ENCODE assay signal across 19 cellular contexts in genomic region chr11:87445002-87445401, GRCh38.
A peak's percentile ranks its signal among the peaks of the same experiment; 100 is the strongest.
DNase-seq lines count a peak whose midpoint lies in the region; ATAC-seq lines count a peak whose summit lies in the region.
"Had no signal": no experiment of that assay in that cellular context is flagged by ENCODE, and none has a peak within 500 bp of the region (broad histone marks: within the 10 kb centered on the region; RNA-seq: fewer than 3 reads in every experiment).

No MANE protein-coding gene starts in this region.

- H3K27me3 Mint-ChIP-seq in stimulated activated naive B cell treated with anti-CD40 and anti-IgM and Interleukin-4, amounts not matched to agents 10 μg/mL and 1 μg/mL and 100 μg/mL, for 72 hours, result peaks cover 5 to 6% of the 10 kb centered on the region in 2 donors
- H3K27me3 Mint-ChIP-seq: activated B cell treated with CpG ODN at 0.5 μM for 24 hours had no signal

- H3K27me3 ChIP-seq in SJSA1 (replicated peaks) (no peaks in the 10 kb centered on the region), skeletal muscle satellite cell (ENCODE audit: control insufficient read depth, insufficient read depth, low read length) (no peaks in the 10 kb centered on the region)
- H3K27me3 ChIP-seq: BE2C, dorsolateral prefrontal cortex, neural progenitor cell, spleen had no signal

- peak overlapping the region; percentile 6 for H3K9ac ChIP-seq in skeletal muscle satellite cell (ENCODE audit: low read depth, low read length)
- H3K9ac ChIP-seq: neural progenitor cell had no signal

- no peaks in the 10 kb centered on the region for H3K9me3 Mint-ChIP-seq in stimulated activated naive B cell treated with anti-CD40 and anti-IgM and Interleukin-4, amounts not matched to agents 10 μg/mL and 1 μg/mL and 100 μg/mL, for 72 hours
- H3K9me3 Mint-ChIP-seq: activated B cell treated with CpG ODN at 0.5 μM for 24 hours; activated CD8-positive, alpha-beta T cell treated with anti-CD3 and anti-CD28 coated beads for 36 hours; activated naive CD4-positive, alpha-beta T cell treated with anti-CD3 and anti-CD28 coated beads, Interleukin-2, amount 50 U/mL, for 72 hours; H9; neural progenitor cell had no signal

- no peak overlapping the region for H3K4me2 ChIP-seq in skeletal muscle satellite cell (ENCODE audit: low read length)
- H3K4me2 ChIP-seq: neural progenitor cell had no signal

- no peaks in the 10 kb centered on the region for H3K36me3 ChIP-seq in SJSA1
- no peaks in the 10 kb centered on the region for H3K36me3 ChIP-seq in skeletal muscle satellite cell (ENCODE audit: insufficient read depth, low read length)
- H3K36me3 ChIP-seq: BE2C, neural progenitor cell, spleen had no signal

- H3K4me1 ChIP-seq in SJSA1 (replicated peaks) (peaks cover 15% of the 10 kb centered on the region), skeletal muscle satellite cell (ENCODE audit: control insufficient read depth, insufficient read depth, low read length) (peaks cover 18% of the 10 kb centered on the region)
- H3K4me1 ChIP-seq: BE2C, neural progenitor cell, spleen had no signal

- no peaks in the 10 kb centered on the region for H3K4me1 Mint-ChIP-seq in stimulated activated naive B cell treated with anti-CD40 and anti-IgM and Interleukin-4, amounts not matched to agents 10 μg/mL and 1 μg/mL and 100 μg/mL, for 72 hours
- H3K4me1 Mint-ChIP-seq: H9, neural progenitor cell, T-helper 17 cell had no signal

- no peak overlapping the region for H3K27ac Mint-ChIP-seq in stimulated activated naive B cell treated with anti-CD40 and anti-IgM and Interleukin-4, amounts not matched to agents 10 μg/mL and 1 μg/mL and 100 μg/mL, for 72 hours
- H3K27ac Mint-ChIP-seq: activated B cell treated with CpG ODN at 0.5 μM for 24 hours; activated CD8-positive, alpha-beta T cell treated with anti-CD3 and anti-CD28 coated beads for 36 hours; activated naive CD4-positive, alpha-beta T cell treated with anti-CD3 and anti-CD28 coated beads, Interleukin-2, amount 50 U/mL, for 72 hours; H9; neural progenitor cell; T-helper 17 cell had no signal

- no peaks in the 10 kb centered on the region for H3K36me3 Mint-ChIP-seq in stimulated activated naive B cell treated with anti-CD40 and anti-IgM and Interleukin-4, amounts not matched to agents 10 μg/mL and 1 μg/mL and 100 μg/mL, for 72 hours
- H3K36me3 Mint-ChIP-seq: activated naive CD4-positive, alpha-beta T cell treated with anti-CD3 and anti-CD28 coated beads, Interleukin-2, amount 50 U/mL, for 72 hours; neural progenitor cell had no signal

- H3K4me3 ChIP-seq in SJSA1 (no peak overlapping the region), skeletal muscle satellite cell (ENCODE audit: low read length) (no peak overlapping the region)
- H3K4me3 ChIP-seq: dorsolateral prefrontal cortex, neural progenitor cell, spleen had no signal

- peak overlapping the region; percentile 73 for H3K27ac ChIP-seq in SJSA1
- H3K27ac ChIP-seq: dorsolateral prefrontal cortex, neural progenitor cell, spleen had no signal

- no peak overlapping the region for H3K4me3 Mint-ChIP-seq in stimulated activated naive B cell treated with anti-CD40 and anti-IgM and Interleukin-4, amounts not matched to agents 10 μg/mL and 1 μg/mL and 100 μg/mL, for 72 hours
- H3K4me3 Mint-ChIP-seq: activated B cell treated with CpG ODN at 0.5 μM for 24 hours; activated CD8-positive, alpha-beta T cell treated with anti-CD3 and anti-CD28 coated beads for 36 hours; H9; neural progenitor cell; T-helper 17 cell had no signal

- H3K9me3 ChIP-seq in SJSA1 (replicated peaks), result no peaks in the 10 kb centered on the region
- H3K9me3 ChIP-seq in skeletal muscle satellite cell (replicated peaks; ENCODE audit: low read length), result no peaks in the 10 kb centered on the region
- H3K9me3 ChIP-seq: BE2C, spleen had no signal

- ATAC-seq in stimulated activated naive B cell treated with anti-CD40 and anti-IgM and Interleukin-4, amounts not matched to agents 10 μg/mL and 1 μg/mL and 100 μg/mL, for 72 hours (replicated peaks), result no peak
- ATAC-seq in HG03378 (IDR thresholded peaks at IDR 0.05; ENCODE audit: unreplicated experiment), result no peak
- ATAC-seq: activated CD8-positive, alpha-beta T cell treated with anti-CD3 and anti-CD28 coated beads for 36 hours; activated naive CD4-positive, alpha-beta T cell treated with anti-CD3 and anti-CD28 coated beads, Interleukin-2, amount 50 U/mL, for 72 hours; left ventricle myocardium superior; T-helper 17 cell had no signal

- peak; percentile 80 for DNase-seq in ELR (ENCODE audit: low read depth)
- DNase-seq in SJSA1 (ENCODE audit: low read depth in 1 of 2, low spot score in 2 of 2), result peak in 1 of 2 experiments; percentile 47
- DNase-seq in fibroblast of peridontal ligament (ENCODE audit: extremely low read depth), result peak; percentile 76
- no peak for DNase-seq in C1 segment of cervical spinal cord (lab: John Stamatoyannopoulos, UW)
- no peak for DNase-seq in stimulated activated naive B cell treated with anti-CD40 and anti-IgM and Interleukin-4, amounts not matched to agents 10 μg/mL and 1 μg/mL and 100 μg/mL, for 72 hours
- DNase-seq: activated B cell treated with CpG ODN at 0.5 μM for 24 hours; activated CD8-positive, alpha-beta T cell treated with anti-CD3 and anti-CD28 coated beads for 36 hours; activated T-cell treated with anti-CD3 and anti-CD28 coated beads, Interleukin-2, amount 50 U/mL, for 1 hour; BE2C; dorsolateral prefrontal cortex; H9; left ventricle myocardium superior; NCI-H82; spleen; T-helper 17 cell had no signal

Comparison
In these comparisons a context has a peak if more than half of its experiments do, and no peak if none do; other contexts are left out.
1. DNase-seq: peak in ELR (single experiment) and fibroblast of peridontal ligament (single experiment); none in C1 segment of cervical spinal cord (0 of 14) and stimulated activated naive B cell treated with anti-CD40 and anti-IgM and Interleukin-4, amounts not matched to agents 10 μg/mL and 1 μg/mL and 100 μg/mL, for 72 hours (single experiment).